Comparison of ENCODE assay signal across 10 cellular contexts in genomic region chr6:155273438-155273837, GRCh38. TPM values are rescaled to one million over a fixed set of nuclear protein-coding genes. Genes with fewer than 3 reads are reported as not detected.
DNase-seq lines count a peak whose midpoint lies in the region; ATAC-seq and TF ChIP-seq lines count a peak whose summit lies in the region.
"Had no signal": no experiment of that assay in that cellular context is flagged by ENCODE, and none has a peak within 500 bp of the region (broad histone marks: within the 10 kb centered on the region; RNA-seq: fewer than 3 reads in every experiment).

No MANE protein-coding gene starts in this region.

- peak overlapping the region; percentile 97 for H3K27ac ChIP-seq in cingulate gyrus (ENCODE audit: low read depth, low read length)
- peak overlapping the region; percentile 85 for H3K27ac ChIP-seq in mesodermal cell (ENCODE audit: low read depth, low read length, severe bottlenecking)
- H3K27ac ChIP-seq: KMS-11 had no signal

- no peaks in the 10 kb centered on the region for H3K9me3 ChIP-seq in mesodermal cell (ENCODE audit: control insufficient read depth, low read length)

- no peak for ATAC-seq in GM21786 (IDR thresholded peaks at IDR 0.05; ENCODE audit: unreplicated experiment)
- no peak for ATAC-seq in omental fat pad (ENCODE audit: low FRiP score)
- no peak for ATAC-seq in GM21529 (IDR thresholded peaks at IDR 0.05; ENCODE audit: unreplicated experiment)

- H3K4me3 ChIP-seq in mesodermal cell (ENCODE audit: extremely low read depth, insufficient read depth, low read length, poor library complexity, severe bottlenecking) = no peak overlapping the region

- H3K4me1 ChIP-seq in mesodermal cell (ENCODE audit: control insufficient read depth, insufficient read depth, low read length, poor library complexity, severe bottlenecking) = peaks cover 31% of the 10 kb centered on the region

- no peak for TF ChIP-seq CTCF in omental fat pad (IDR thresholded peaks at IDR 0.05)

- DNase-seq in AG08395 (ENCODE audit: low spot score) = peak; percentile 34
- DNase-seq in HT1080 (ENCODE audit: low read depth) = peak; percentile 100
- no peak for DNase-seq in omental fat pad (ENCODE audit: low spot score)
- no peak for DNase-seq in activated CD8-positive, alpha-beta memory T cell treated with anti-CD3 and anti-CD28 coated beads, Interleukin-2, amount 50 U/mL, for 48 hours

- WGBS in mesodermal cell (ENCODE audit: insufficient coverage in 2 of 2), 2 experiments = 29 to 46% methylated on average over 2 of the region's 3 CpGs

- H3K36me3 ChIP-seq in mesodermal cell (ENCODE audit: control insufficient read depth, insufficient read depth, low read length) = peaks cover 10% of the 10 kb centered on the region

RNA-seq across cellular contexts. Expression of gene CLDN20, which starts 9.6 kb away (rescaled TPM):
- not detected in 2 replicates for total RNA-seq in HT1080 (2014; rRNA removed; shearing (Covaris generic))
- polyA plus RNA-seq in HT1080 (2015; cell fraction: cytosol; rRNA removed) = not detected in 2 replicates
- not detected in 2 replicates for polyA plus RNA-seq in HT1080 (2015; cell fraction: nucleus; rRNA removed)
- polyA plus RNA-seq in mesodermal cell (2013, experiment 1 of 2) = not detected
- not detected for polyA plus RNA-seq in mesodermal cell (2013, experiment 2 of 2)
- not detected for total RNA-seq in omental fat pad
- total RNA-seq: activated CD8-positive, alpha-beta memory T cell treated with anti-CD3 and anti-CD28 coated beads for 36 hours had no signal

RNA-seq across cellular contexts. Expression of gene TFB1M, which starts 40.8 kb away (rescaled TPM):
- 20.2 and 24.5 TPM in 2 replicates for total RNA-seq in HT1080 (2014; rRNA removed; shearing (Covaris generic))
- 31.6 and 37.0 TPM in 2 replicates for polyA plus RNA-seq in HT1080 (2015; cell fraction: cytosol; rRNA removed)
- polyA plus RNA-seq in HT1080 (2015; cell fraction: nucleus; rRNA removed) = 49.1 and 57.1 TPM in 2 replicates
- 29.2 TPM for polyA plus RNA-seq in mesodermal cell (2013, experiment 1 of 2)
- 26.8 TPM for polyA plus RNA-seq in mesodermal cell (2013, experiment 2 of 2)
- total RNA-seq in omental fat pad = 1 to 10 TPM; 6.4 to 9.2 (median 7.2) TPM

Comparison
In these comparisons a context has a peak if more than half of its experiments do, and no peak if none do; other contexts are left out.
1. DNase-seq: peak in AG08395 (single experiment) and HT1080 (single experiment); none in omental fat pad (single experiment) and activated CD8-positive, alpha-beta memory T cell treated with anti-CD3 and anti-CD28 coated beads, Interleukin-2, amount 50 U/mL, for 48 hours (single experiment).